In the genomic region with DNA sequence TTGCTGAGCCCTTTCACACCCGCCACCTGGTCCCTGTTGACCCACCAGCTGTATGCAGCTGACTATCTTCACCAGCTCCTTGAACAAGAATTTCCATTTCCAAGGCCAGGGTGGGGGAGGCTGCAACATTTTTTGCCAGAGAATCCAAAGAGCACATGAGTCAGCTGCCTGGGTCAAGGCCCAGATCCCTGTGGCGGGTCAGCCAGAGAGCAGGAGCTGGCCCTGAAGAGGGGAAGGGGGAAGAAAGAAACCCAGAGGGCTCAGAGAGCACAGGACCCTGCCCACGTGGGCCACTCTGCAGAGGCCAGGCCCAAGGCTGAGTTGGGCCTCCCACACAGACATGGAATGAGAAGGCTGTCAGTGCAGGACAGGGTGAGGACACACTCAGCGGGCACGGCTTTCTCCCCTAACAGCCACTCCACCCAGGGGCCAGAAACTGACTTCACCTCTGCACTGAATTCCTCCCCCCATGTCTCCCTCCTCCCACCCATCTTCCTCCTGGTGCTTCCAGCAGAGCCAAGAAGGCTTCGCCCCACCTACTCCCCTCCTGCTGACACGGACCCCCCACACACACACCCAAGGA, we compare ENCODE assay signal across 1 cellular context.
TF ChIP-seq lines count a peak whose summit lies in the region.

No MANE protein-coding gene starts in this region.

TF ChIP-seq in liver, 16 proteins besides CTCF, POLR2A, EP300 and RAD21 (continued from another document):
- TF ChIP-seq, protein P1, sequence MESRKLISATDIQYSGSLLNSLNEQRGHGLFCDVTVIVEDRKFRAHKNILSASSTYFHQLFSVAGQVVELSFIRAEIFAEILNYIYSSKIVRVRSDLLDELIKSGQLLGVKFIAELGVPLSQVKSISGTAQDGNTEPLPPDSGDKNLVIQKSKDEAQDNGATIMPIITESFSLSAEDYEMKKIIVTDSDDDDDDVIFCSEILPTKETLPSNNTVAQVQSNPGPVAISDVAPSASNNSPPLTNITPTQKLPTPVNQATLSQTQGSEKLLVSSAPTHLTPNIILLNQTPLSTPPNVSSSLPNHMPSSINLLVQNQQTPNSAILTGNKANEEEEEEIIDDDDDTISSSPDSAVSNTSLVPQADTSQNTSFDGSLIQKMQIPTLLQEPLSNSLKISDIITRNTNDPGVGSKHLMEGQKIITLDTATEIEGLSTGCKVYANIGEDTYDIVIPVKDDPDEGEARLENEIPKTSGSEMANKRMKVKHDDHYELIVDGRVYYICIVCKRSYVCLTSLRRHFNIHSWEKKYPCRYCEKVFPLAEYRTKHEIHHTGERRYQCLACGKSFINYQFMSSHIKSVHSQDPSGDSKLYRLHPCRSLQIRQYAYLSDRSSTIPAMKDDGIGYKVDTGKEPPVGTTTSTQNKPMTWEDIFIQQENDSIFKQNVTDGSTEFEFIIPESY (IDR thresholded peaks at IDR 0.05) = no peak
- TF ChIP-seq JUND (IDR thresholded peaks at IDR 0.05) = peak in 1 of 2 donors; percentile 72
- TF ChIP-seq NR2F2 (IDR thresholded peaks at IDR 0.05) = peak; percentile 85
- no peak for TF ChIP-seq YY1 (IDR thresholded peaks at IDR 0.05)
